17 cellular contexts compared by ENCODE assay signal in the genomic region with DNA sequence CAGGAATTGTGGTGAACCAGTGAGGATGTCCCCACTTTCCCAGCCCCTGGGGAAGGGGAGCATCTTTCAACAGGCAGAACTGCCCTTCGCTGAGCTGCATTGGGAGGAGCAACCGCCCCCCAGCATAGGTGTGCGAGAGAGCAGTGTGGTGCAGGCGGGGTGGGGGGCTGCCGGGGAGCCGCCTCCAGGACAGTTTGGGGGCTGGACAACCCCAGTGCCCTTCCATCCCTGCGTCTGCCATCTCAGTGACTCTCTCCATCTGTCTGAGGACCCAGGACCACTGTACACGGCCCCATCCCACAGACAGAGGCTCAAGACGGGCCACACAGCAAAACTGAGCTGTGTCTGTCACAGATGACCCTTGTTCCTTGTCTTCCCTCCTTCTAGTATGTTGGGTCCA. TPM values are rescaled to one million over a fixed set of nuclear protein-coding genes. Genes with fewer than 3 reads are reported as not detected.
"Had no signal": no experiment of that assay in that cellular context is flagged by ENCODE, and none has a peak within 500 bp of the region (broad histone marks: within the 10 kb centered on the region; RNA-seq: fewer than 3 reads in every experiment).

No MANE protein-coding gene starts in this region.

- H3K9me3 Mint-ChIP-seq: activated T-helper 17 cell treated with anti-CD3 and anti-CD28 coated beads, Interleukin-2, amount 50 U/mL, for 72 hours; dendritic cell treated with granulocyte-macrophage colony-stimulating factor and Interleukin-4, amounts not matched to agents 40 ng/mL and 50 ng/mL, for 4 days; effector memory CD8-positive, alpha-beta T cell; memory B cell; naive thymus-derived CD4-positive, alpha-beta T cell; T-cell had no signal

- H3K27ac Mint-ChIP-seq: activated naive CD8-positive, alpha-beta T cell; activated T-helper 17 cell treated with anti-CD3 and anti-CD28 coated beads, Interleukin-2, amount 50 U/mL, for 72 hours; dendritic cell treated with granulocyte-macrophage colony-stimulating factor and Interleukin-4, amounts not matched to agents 40 ng/mL and 50 ng/mL, for 4 days; memory B cell; progenitor cell of endocrine pancreas; T-cell had no signal

- H3K27me3 ChIP-seq: brain microvascular endothelial cell, thyroid gland had no signal

- H3K36me3 Mint-ChIP-seq: activated naive CD8-positive, alpha-beta T cell; memory B cell; naive thymus-derived CD4-positive, alpha-beta T cell; T-cell had no signal

- ATAC-seq: activated T-helper 17 cell treated with anti-CD3 and anti-CD28 coated beads, Interleukin-2, amount 50 U/mL, for 72 hours; effector memory CD8-positive, alpha-beta T cell; left colon; mucosa of descending colon; naive thymus-derived CD4-positive, alpha-beta T cell; T-cell had no signal

- H3K4me3 Mint-ChIP-seq: activated naive CD8-positive, alpha-beta T cell; activated T-helper 17 cell treated with anti-CD3 and anti-CD28 coated beads, Interleukin-2, amount 50 U/mL, for 72 hours; dendritic cell treated with granulocyte-macrophage colony-stimulating factor and Interleukin-4, amounts not matched to agents 40 ng/mL and 50 ng/mL, for 4 days; effector memory CD8-positive, alpha-beta T cell; memory B cell; naive thymus-derived CD4-positive, alpha-beta T cell; T-cell had no signal

- H3K9me3 ChIP-seq: mucosa of descending colon, thyroid gland had no signal

- H3K36me3 ChIP-seq: brain microvascular endothelial cell, thyroid gland had no signal

- H3K4me1 Mint-ChIP-seq: activated T-helper 17 cell treated with anti-CD3 and anti-CD28 coated beads, Interleukin-2, amount 50 U/mL, for 72 hours; memory B cell; naive thymus-derived CD4-positive, alpha-beta T cell; T-cell had no signal

- H3K4me3 ChIP-seq: mucosa of descending colon, thyroid gland had no signal

- H3K27me3 Mint-ChIP-seq: activated naive CD8-positive, alpha-beta T cell; activated T-helper 17 cell treated with anti-CD3 and anti-CD28 coated beads, Interleukin-2, amount 50 U/mL, for 72 hours; dendritic cell treated with granulocyte-macrophage colony-stimulating factor and Interleukin-4, amounts not matched to agents 40 ng/mL and 50 ng/mL, for 4 days; effector memory CD8-positive, alpha-beta T cell; naive thymus-derived CD4-positive, alpha-beta T cell; T-cell had no signal

- H3K27ac ChIP-seq: brain microvascular endothelial cell, thyroid gland had no signal

- H3K4me1 ChIP-seq: thyroid gland had no signal

- DNase-seq: activated CD4-positive, alpha-beta T cell treated with anti-CD3 and anti-CD28 coated beads, Interleukin-2, amount 50 U/mL, for 4 hours; brain microvascular endothelial cell; effector memory CD8-positive, alpha-beta T cell; foreskin melanocyte; naive thymus-derived CD4-positive, alpha-beta T cell; nucleus accumbens; stimulated activated CD4-positive, alpha-beta T cell treated with anti-CD3 and anti-CD28 coated beads, Interleukin-1b, Interleukin-23, amount 100 ng/mL, for 48 hours; T-cell; T-helper 9 cell; thyroid gland had no signal

RNA-seq across cellular contexts. Expression of gene PODN, which starts 14.2 kb away (rescaled TPM):
- total RNA-seq: activated T-helper 17 cell treated with anti-CD3 and anti-CD28 coated beads, Interleukin-2, amount 50 U/mL, for 72 hours had no signal
- polyA plus RNA-seq: naive thymus-derived CD4-positive, alpha-beta T cell had no signal
